8 cellular contexts compared by ENCODE assay signal in genomic region chr1:184036517-184036949, GRCh38. TPM values are rescaled to one million over a fixed set of nuclear protein-coding genes. Genes with fewer than 3 reads are reported as not detected.
DNase-seq lines count a peak whose midpoint lies in the region; ATAC-seq, FAIRE-seq and TF ChIP-seq lines count a peak whose summit lies in the region.

No MANE protein-coding gene starts in this region.

- H3K27me3 ChIP-seq in H9 (ENCODE audit: insufficient read depth, low read length) (peaks cover 17% of the 10 kb centered on the region; the same call in 1 of the 2 replicates), bronchial epithelial cell (ENCODE audit: control insufficient read depth, insufficient read depth, low read length) (peaks cover 19% of the 10 kb centered on the region)

- H3K23me2 ChIP-seq in H9 (ENCODE audit: insufficient read length, low read depth, low read length, poor library complexity, severe bottlenecking), result peaks cover 18% of the 10 kb centered on the region

- H3K9me3 ChIP-seq in H9 (ENCODE audit: control insufficient read depth, low read depth, low read length), result no peaks in the 10 kb centered on the region

- no peak overlapping the region for H2AK5ac ChIP-seq in H9 (ENCODE audit: insufficient read length, low read length)

- peak overlapping the region; percentile 33 for H3K4me3 ChIP-seq in bronchial epithelial cell (ENCODE audit: low read depth, low read length)

- H4K8ac ChIP-seq in H9 (replicated peaks; ENCODE audit: insufficient read length, low read depth, low read length), result no peak overlapping the region

- no peak overlapping the region for H3T11ph ChIP-seq in H9 (ENCODE audit: low read length)

- H3K36me3 ChIP-seq in bronchial epithelial cell (ENCODE audit: control insufficient read depth, insufficient read depth, low read length), result no peaks in the 10 kb centered on the region

- no peak overlapping the region for H2BK20ac ChIP-seq in H9 (ENCODE audit: low read depth, low read length, poor library complexity, severe bottlenecking)

- no peak overlapping the region for H3K27ac ChIP-seq in H9 (ENCODE audit: insufficient read length, low read depth, low read length)

- H3K27ac Mint-ChIP-seq in H9, result no peak overlapping the region
- peak overlapping the region; percentile 17 for H3K27ac Mint-ChIP-seq in stimulated activated effector memory CD8-positive, alpha-beta T cell treated with anti-CD3 and anti-CD28 coated beads, Interleukin-12 subunit alpha, Interleukin-12 subunit beta, amount 100 ng/mL, for 72 hours

- no peaks in the 10 kb centered on the region; the same call in 1 of the 2 replicates for H3K4me1 ChIP-seq in H9 (ENCODE audit: insufficient read depth, low read length)

- H3K4me2 ChIP-seq in H9 (ENCODE audit: insufficient read depth, insufficient read length, low read length), result peak overlapping the region; percentile 74

- H3K4me3 Mint-ChIP-seq in H9, result peak overlapping the region; percentile 56 to 77
- peak overlapping the region; percentile 77 for H3K4me3 Mint-ChIP-seq in stimulated activated effector memory CD8-positive, alpha-beta T cell treated with anti-CD3 and anti-CD28 coated beads, Interleukin-12 subunit alpha, Interleukin-12 subunit beta, amount 100 ng/mL, for 72 hours

- ATAC-seq in stimulated activated effector memory CD8-positive, alpha-beta T cell treated with anti-CD3 and anti-CD28 coated beads, Interleukin-12 subunit alpha, Interleukin-12 subunit beta, amount 100 ng/mL, for 72 hours, result peak; percentile 4
- ATAC-seq in HG02623 (IDR thresholded peaks at IDR 0.05; ENCODE audit: unreplicated experiment), result no peak

- H3K23ac ChIP-seq in H9 (ENCODE audit: insufficient read length, low read depth, low read length), result no peak overlapping the region

- DNase-seq in DMS53 (lab: John Stamatoyannopoulos, UW) (peak; percentile 64), H9 (peak; percentile 71), NCI-H82 treated with DMSO at 0.1 percent for 48 hours (lab: John Stamatoyannopoulos, UW; ENCODE audit: unreplicated experiment) (peak; percentile 37), bronchial epithelial cell (ENCODE audit: low read depth) (no peak), islet precursor cell (peak; percentile 74)
- DNase-seq in stimulated activated effector memory CD8-positive, alpha-beta T cell treated with anti-CD3 and anti-CD28 coated beads, Interleukin-12 subunit alpha, Interleukin-12 subunit beta, amount 100 ng/mL, for 72 hours (ENCODE audit: low spot score in 2 of 2), result peak; percentile 12 to 67
- DNase-seq in stimulated activated CD4-positive, alpha-beta T cell treated with anti-CD3 and anti-CD28 coated beads, Interleukin-4, amount 100 ng/mL, for 24 hours, result no peak

- no peaks in the 10 kb centered on the region; a peak in 1 of 7 replicates for H3K36me3 Mint-ChIP-seq in H9 (ENCODE audit: insufficient read depth in 1 of 3, low read depth in 3 of 3)
- no peaks in the 10 kb centered on the region for H3K36me3 Mint-ChIP-seq in stimulated activated effector memory CD8-positive, alpha-beta T cell treated with anti-CD3 and anti-CD28 coated beads, Interleukin-12 subunit alpha, Interleukin-12 subunit beta, amount 100 ng/mL, for 72 hours

- no peak overlapping the region for H3K14ac ChIP-seq in H9 (ENCODE audit: insufficient read depth, low read length)

- no peaks in the 10 kb centered on the region; a peak in 1 of 5 replicates for H3K9me3 Mint-ChIP-seq in H9
- no peaks in the 10 kb centered on the region for H3K9me3 Mint-ChIP-seq in stimulated activated effector memory CD8-positive, alpha-beta T cell treated with anti-CD3 and anti-CD28 coated beads, Interleukin-12 subunit alpha, Interleukin-12 subunit beta, amount 100 ng/mL, for 72 hours

- no peak overlapping the region for H3K4ac ChIP-seq in H9 (ENCODE audit: low read depth, low read length)

- TF ChIP-seq CTCF in H9 (conservative IDR thresholded peaks at IDR 0.05) (no peak), bronchial epithelial cell (IDR thresholded peaks at IDR 0.05; ENCODE audit: insufficient read depth, low read length, severe bottlenecking) (no peak)

- no peak overlapping the region for H2BK12ac ChIP-seq in H9 (ENCODE audit: insufficient read length, low read depth, low read length)

- no peak overlapping the region for H4K5ac ChIP-seq in H9 (ENCODE audit: insufficient read length, low read depth, low read length)

- peaks cover 86% of the 10 kb centered on the region for H3K27me3 Mint-ChIP-seq in H9 (ENCODE audit: low read depth)

- FAIRE-seq in bronchial epithelial cell (lab: Jason Lieb, UNC), result no peak

- H4K20me1 ChIP-seq in H9 (ENCODE audit: control insufficient read depth, insufficient read depth, insufficient read length), result no peaks in the 10 kb centered on the region

- no peak overlapping the region for H2BK15ac ChIP-seq in H9 (ENCODE audit: low read depth, low read length)

- no CpG with 5 or more reads among the region's 29 CpGs for WGBS in H9 (ENCODE audit: extremely low coverage, insufficient read length, low lambda C conversion rate)

- no peak overlapping the region for H2AFZ ChIP-seq in H9 (ENCODE audit: low read length)

- no peaks in the 10 kb centered on the region for H3K79me1 ChIP-seq in H9 (ENCODE audit: insufficient read depth, low read depth, low read length, poor library complexity, severe bottlenecking)

- no peak overlapping the region for H3K9ac ChIP-seq in H9 (ENCODE audit: extremely low read depth, insufficient read length, low read length)

- H3K18ac ChIP-seq in H9 (ENCODE audit: insufficient read length, low read depth, low read length), result no peak overlapping the region

- no peak overlapping the region for H3K56ac ChIP-seq in H9 (ENCODE audit: insufficient read length, low read depth, low read length)

- H2BK120ac ChIP-seq in H9 (ENCODE audit: low read depth, low read length, poor library complexity, severe bottlenecking), result no peak overlapping the region

- H2BK5ac ChIP-seq in H9 (ENCODE audit: insufficient read length, low read length), result no peak overlapping the region

- H3K79me2 ChIP-seq in H9 (ENCODE audit: insufficient read depth, low read length), result no peaks in the 10 kb centered on the region

- peaks cover 16 to 18% of the 10 kb centered on the region in 2 experiments for H3K4me1 Mint-ChIP-seq in H9
- peaks cover 44% of the 10 kb centered on the region for H3K4me1 Mint-ChIP-seq in stimulated activated effector memory CD8-positive, alpha-beta T cell treated with anti-CD3 and anti-CD28 coated beads, Interleukin-12 subunit alpha, Interleukin-12 subunit beta, amount 100 ng/mL, for 72 hours

- no peak overlapping the region for H4K91ac ChIP-seq in H9 (ENCODE audit: insufficient read length, low read depth, low read length)

RNA-seq across cellular contexts. Expression of gene COLGALT2, which starts 1.0 kb away (rescaled TPM):
- total RNA-seq in H9 (2021), result 1.2 and 1.4 TPM in 2 replicates
- 0.13 TPM in 1 of 2 replicates, not detected in the other for total RNA-seq in bronchial epithelial cell

RNA-seq across cellular contexts. Expression of gene TSEN15, which starts 15.0 kb away (rescaled TPM):
- total RNA-seq in H9 (2021) (20.1 and 21.9 TPM in 2 replicates), bronchial epithelial cell (52.4 and 65.0 TPM in 2 replicates)

Comparison
In these comparisons a context has a peak if more than half of its experiments do, and no peak if none do; other contexts are left out.
1. DNase-seq: peak in DMS53 (single experiment), H9 (single experiment), NCI-H82 treated with DMSO at 0.1 percent for 48 hours (single experiment), islet precursor cell (single experiment) and stimulated activated effector memory CD8-positive, alpha-beta T cell treated with anti-CD3 and anti-CD28 coated beads, Interleukin-12 subunit alpha, Interleukin-12 subunit beta, amount 100 ng/mL, for 72 hours (2 of 2); none in bronchial epithelial cell (single experiment) and stimulated activated CD4-positive, alpha-beta T cell treated with anti-CD3 and anti-CD28 coated beads, Interleukin-4, amount 100 ng/mL, for 24 hours (single experiment).